Comparison of ENCODE assay signal across 8 cellular contexts in the genomic region with DNA sequence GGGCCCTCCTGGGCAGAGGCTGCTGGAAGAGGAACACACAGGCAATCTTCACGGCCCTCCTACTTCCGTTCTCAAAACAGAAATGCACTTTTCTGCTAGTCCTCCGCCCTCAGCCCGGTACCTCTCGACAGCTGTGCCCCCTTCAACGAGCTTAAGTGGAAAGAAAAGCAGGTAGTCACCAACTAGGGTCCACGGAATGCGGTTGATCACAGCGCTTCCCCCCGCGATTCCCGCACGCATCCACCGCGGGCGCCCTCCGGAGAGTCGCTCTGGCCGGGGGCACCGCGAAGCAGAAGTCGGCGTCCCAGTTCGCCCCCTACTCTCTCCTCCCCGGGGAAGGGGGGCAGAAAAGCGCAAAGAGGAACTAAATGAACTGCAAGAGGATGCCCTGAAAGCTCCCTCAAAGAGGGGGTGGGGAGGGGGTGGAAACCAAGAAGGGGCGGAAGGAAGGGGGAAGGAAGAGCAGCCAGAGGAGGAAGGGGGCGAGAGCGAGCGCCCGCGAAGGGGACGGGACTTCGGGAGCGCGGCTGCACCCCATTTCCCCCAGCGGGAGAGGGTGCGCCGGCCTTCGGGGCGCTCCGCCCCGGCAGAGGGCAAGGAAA. TPM values are rescaled to one million over a fixed set of nuclear protein-coding genes. Genes with fewer than 3 reads are reported as not detected.
DNase-seq lines count a peak whose midpoint lies in the region; ATAC-seq, FAIRE-seq and TF ChIP-seq lines count a peak whose summit lies in the region.

No MANE protein-coding gene starts in this region.

- H3K4me1 ChIP-seq in SJSA1 (replicated peaks) (peaks cover 13% of the 10 kb centered on the region), pancreas (peaks cover 0 to 5% (median 0%) of the 10 kb centered on the region in 3 donors), tibial nerve (peaks cover 0 to 43% (median 18%) of the 10 kb centered on the region in 4 donors)

- H3K36me3 ChIP-seq in SJSA1 (peaks cover 8% of the 10 kb centered on the region), pancreas (no peaks in the 10 kb centered on the region), tibial nerve (no peaks in the 10 kb centered on the region)

- H3K4me1 Mint-ChIP-seq in activated naive CD4-positive, alpha-beta T cell treated with anti-CD3 and anti-CD28 coated beads, Interleukin-2, amount 50 U/mL, for 24 hours = peaks cover 55% of the 10 kb centered on the region
- peaks cover 6% of the 10 kb centered on the region for H3K4me1 Mint-ChIP-seq in glutamatergic neuron (ENCODE audit: low read depth, unreplicated experiment)

- ATAC-seq in GM18909 (IDR thresholded peaks at IDR 0.05; ENCODE audit: poor library complexity, unreplicated experiment) = peak; percentile 5
- ATAC-seq in HG03460 (IDR thresholded peaks at IDR 0.05; ENCODE audit: unreplicated experiment) = peak; percentile 8
- ATAC-seq in pancreas = peak; percentile 3 to 17 (median 6)

- 0% methylated on average over 27 to 43 of the region's 43 CpGs for WGBS in pancreas, 2 donors
- WGBS in tibial nerve, 2 donors = 0 to 1% methylated on average over 19 to 41 of the region's 43 CpGs

- TF ChIP-seq EP300 in tibial nerve (IDR thresholded peaks at IDR 0.05) = no peak

- peak overlapping the region; percentile 85 for H3K4me3 ChIP-seq in AG09309 (ENCODE audit: control insufficient read depth, low read depth, low read length)
- H3K4me3 ChIP-seq in SJSA1 = peak overlapping the region; percentile 91
- peak overlapping the region; percentile 72 to 96 (median 92) for H3K4me3 ChIP-seq in pancreas
- H3K4me3 ChIP-seq in tibial nerve = peak overlapping the region; percentile 64 to 99 (median 92)

- H3K9me3 Mint-ChIP-seq in activated naive CD4-positive, alpha-beta T cell treated with anti-CD3 and anti-CD28 coated beads, Interleukin-2, amount 50 U/mL, for 24 hours = no peaks in the 10 kb centered on the region
- peaks cover 5% of the 10 kb centered on the region for H3K9me3 Mint-ChIP-seq in glutamatergic neuron (ENCODE audit: unreplicated experiment)

- peak overlapping the region; percentile 71 for H3K27ac Mint-ChIP-seq in activated naive CD4-positive, alpha-beta T cell treated with anti-CD3 and anti-CD28 coated beads, Interleukin-2, amount 50 U/mL, for 24 hours
- peak overlapping the region; percentile 75 for H3K27ac Mint-ChIP-seq in glutamatergic neuron (ENCODE audit: unreplicated experiment)

- DNase-seq in AG09309 (ENCODE audit: low read depth) (no peak), SJSA1 (ENCODE audit: low read depth in 1 of 2, low spot score in 2 of 2) (peak; percentile 53 to 57), glutamatergic neuron (peak; percentile 50), pancreas (peak; percentile 20 to 68 (median 40)), tibial nerve (ENCODE audit: low spot score in 2 of 2) (peak in 1 of 2 donors; percentile 29)

- no peak for FAIRE-seq in pancreas (lab: Jason Lieb, UNC)

- H3K9me3 ChIP-seq in SJSA1 (replicated peaks) (no peaks in the 10 kb centered on the region), pancreas (no peaks in the 10 kb centered on the region), tibial nerve (no peaks in the 10 kb centered on the region)

- H3K27ac ChIP-seq in SJSA1 (peak overlapping the region; percentile 60), pancreas (peak overlapping the region; percentile 71 to 94 (median 90)), tibial nerve (peak overlapping the region; percentile 74 to 98 (median 92))

- no peaks in the 10 kb centered on the region for H3K27me3 Mint-ChIP-seq in activated naive CD4-positive, alpha-beta T cell treated with anti-CD3 and anti-CD28 coated beads, Interleukin-2, amount 50 U/mL, for 24 hours
- peaks cover 4% of the 10 kb centered on the region for H3K27me3 Mint-ChIP-seq in glutamatergic neuron (ENCODE audit: unreplicated experiment)

- no peaks in the 10 kb centered on the region for H3K36me3 Mint-ChIP-seq in activated naive CD4-positive, alpha-beta T cell treated with anti-CD3 and anti-CD28 coated beads, Interleukin-2, amount 50 U/mL, for 24 hours
- no peaks in the 10 kb centered on the region for H3K36me3 Mint-ChIP-seq in glutamatergic neuron (ENCODE audit: unreplicated experiment)

- TF ChIP-seq CTCF in AG09309 (IDR thresholded peaks at IDR 0.05; ENCODE audit: control insufficient read depth, insufficient read depth, low read depth, low read length, missing control alignments) (no peak), glutamatergic neuron (IDR thresholded peaks at IDR 0.05; ENCODE audit: partially characterized antibody, unreplicated experiment) (no peak), pancreas (IDR thresholded peaks at IDR 0.05) (no peak), tibial nerve (IDR thresholded peaks at IDR 0.05) (no peak)

- intact Hi-C loops in pancreas (cut with DNase I) = no loop called here

- TF ChIP-seq POLR2A in tibial nerve (IDR thresholded peaks at IDR 0.05) = no peak

- H3K27me3 ChIP-seq in SJSA1 (replicated peaks) (no peaks in the 10 kb centered on the region), pancreas (no peaks in the 10 kb centered on the region), tibial nerve (no peaks in the 10 kb centered on the region)

- peak overlapping the region; percentile 96 for H3K4me3 Mint-ChIP-seq in activated naive CD4-positive, alpha-beta T cell treated with anti-CD3 and anti-CD28 coated beads, Interleukin-2, amount 50 U/mL, for 24 hours
- peak overlapping the region; percentile 93 for H3K4me3 Mint-ChIP-seq in glutamatergic neuron (ENCODE audit: unreplicated experiment)

RNA-seq across cellular contexts. Expression of a gene that starts 0.7 kb away (rescaled TPM):
- 39.6 and 45.1 TPM in 2 replicates for total RNA-seq in SJSA1 (2014; rRNA removed; shearing (Covaris generic))
- total RNA-seq in glutamatergic neuron (ENCODE audit: unreplicated experiment) (60.9 TPM), pancreas (10 to 100 TPM; 12.4 to 21.1 (median 16.9) TPM), tibial nerve (10 to 100 TPM; 53.5 to 69.8 (median 62.5) TPM)
- polyA plus RNA-seq in pancreas = 1 to 10 TPM; 4.2 to 7.3 TPM
